15 cellular contexts compared by ENCODE assay signal in the genomic region with DNA sequence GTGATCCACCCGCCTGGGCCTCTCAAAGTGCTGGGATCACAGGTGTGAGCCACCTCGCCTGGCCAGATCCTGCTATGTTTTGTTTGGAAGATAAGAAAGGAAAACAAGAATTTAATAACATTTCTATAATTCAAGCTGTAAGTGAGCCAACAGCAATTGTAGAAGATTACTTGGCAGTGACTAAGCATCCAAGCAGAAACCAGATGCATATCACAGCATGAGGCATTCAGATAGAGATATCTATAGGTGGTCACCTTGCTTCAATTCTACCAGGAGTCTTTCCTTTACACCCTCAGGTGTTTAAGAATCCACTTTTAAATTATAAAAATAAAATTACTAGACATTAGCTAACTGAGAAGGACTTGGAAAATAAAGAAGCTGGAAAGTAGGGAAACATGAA.
"Had no signal": no experiment of that assay in that cellular context is flagged by ENCODE, and none has a peak within 500 bp of the region (broad histone marks: within the 10 kb centered on the region; RNA-seq: fewer than 3 reads in every experiment).

No MANE protein-coding gene starts in this region.

- FAIRE-seq: endothelial cell of umbilical vein, frontal cortex, islet of Langerhans had no signal

- H3K4me3 ChIP-seq: coronary artery, heart left ventricle had no signal

- DNase-seq: effector CD4-positive, alpha-beta T cell; endodermal cell; heart left ventricle; hippocampal formation; kidney glomerular epithelial cell; naive thymus-derived CD8-positive, alpha-beta T cell; posterior cingulate gyrus; stimulated activated CD4-positive, alpha-beta T cell treated with anti-CD3 and anti-CD28 coated beads, Interleukin-2, amount 100 ng/mL, for 24 hours; stimulated activated CD4-positive, alpha-beta T cell treated with anti-CD3 and anti-CD28 coated beads, Interleukin-4, amount 100 ng/mL, for 4 hours; stimulated activated naive CD4-positive, alpha-beta T cell treated with Interleukin-2 at 50 U/mL for 16 hours had no signal

- H3K27me3 ChIP-seq: heart left ventricle had no signal

- H3K9me3 ChIP-seq: heart left ventricle had no signal

- H3K36me3 ChIP-seq: heart left ventricle had no signal

- ATAC-seq: heart left ventricle; naive thymus-derived CD8-positive, alpha-beta T cell; sciatic nerve had no signal

- H3K27ac ChIP-seq: coronary artery, heart left ventricle had no signal
